In genomic region chr3:192246847-192247520, GRCh38 we compare ENCODE assay signal across 23 cellular contexts.
DNase-seq lines count a peak whose midpoint lies in the region; ATAC-seq, FAIRE-seq and TF ChIP-seq lines count a peak whose summit lies in the region.
"Had no signal": no experiment of that assay in that cellular context is flagged by ENCODE, and none has a peak within 500 bp of the region (broad histone marks: within the 10 kb centered on the region; RNA-seq: fewer than 3 reads in every experiment).

No MANE protein-coding gene starts in this region.

- no peak overlapping the region for H3K27ac ChIP-seq in small intestine (ENCODE audit: low read depth in 1 of 2, low read length in 1 of 2)
- H3K27ac ChIP-seq: dorsolateral prefrontal cortex, gastroesophageal sphincter, thoracic aorta had no signal

- no peak for TF ChIP-seq CTCF in NB4 (IDR thresholded peaks at IDR 0.05; ENCODE audit: low read depth, low read length)

- H3K27me3 ChIP-seq in small intestine (ENCODE audit: control insufficient read depth in 2 of 2, insufficient read depth in 2 of 2, low read length in 2 of 2): no peaks in the 10 kb centered on the region
- H3K27me3 ChIP-seq: dorsolateral prefrontal cortex, gastroesophageal sphincter had no signal

- no peak for TF ChIP-seq POLR2A in NB4 (IDR thresholded peaks at IDR 0.05; ENCODE audit: extremely low read depth, insufficient read length)

- no peaks in the 10 kb centered on the region for H3K36me3 Mint-ChIP-seq in stimulated activated memory B cell treated with anti-CD40 and anti-IgM and Interleukin-4, amounts not matched to agents 10 μg/mL and 1 μg/mL and 100 μg/mL, for 72 hours
- H3K36me3 Mint-ChIP-seq in activated T-helper 17 cell treated with anti-CD3 and anti-CD28 coated beads, Interleukin-2, amount 50 U/mL, for 72 hours (ENCODE audit: low read depth): no peaks in the 10 kb centered on the region
- H3K36me3 Mint-ChIP-seq: naive thymus-derived CD8-positive, alpha-beta T cell had no signal

- H3K36me3 ChIP-seq in small intestine (ENCODE audit: control insufficient read depth in 2 of 2, insufficient read depth in 2 of 2, low read length in 2 of 2): no peaks in the 10 kb centered on the region
- H3K36me3 ChIP-seq: gastroesophageal sphincter, thoracic aorta had no signal

- H3K9me3 ChIP-seq in small intestine (ENCODE audit: control insufficient read depth, low read depth): no peaks in the 10 kb centered on the region
- H3K9me3 ChIP-seq: gastroesophageal sphincter, thoracic aorta had no signal

- ATAC-seq in stimulated activated memory B cell treated with anti-CD40 and anti-IgM and Interleukin-4, amounts not matched to agents 10 μg/mL and 1 μg/mL and 100 μg/mL, for 72 hours: peak; percentile 59
- no peak for ATAC-seq in left colon
- no peak for ATAC-seq in activated T-helper 17 cell treated with anti-CD3 and anti-CD28 coated beads, Interleukin-2, amount 50 U/mL, for 72 hours (replicated peaks)
- ATAC-seq: activated T-cell treated with anti-CD3 and anti-CD28 coated beads, Interleukin-2, amount 50 U/mL, for 4 hours; gastroesophageal sphincter; naive thymus-derived CD8-positive, alpha-beta T cell had no signal

- WGBS in small intestine, 3 donors: 4 to 67% (median 54%) methylated on average over 1 of the region's 1 CpG

- no peak overlapping the region for H3K27ac Mint-ChIP-seq in stimulated activated memory B cell treated with anti-CD40 and anti-IgM and Interleukin-4, amounts not matched to agents 10 μg/mL and 1 μg/mL and 100 μg/mL, for 72 hours
- no peak overlapping the region for H3K27ac Mint-ChIP-seq in activated T-helper 17 cell treated with anti-CD3 and anti-CD28 coated beads, Interleukin-2, amount 50 U/mL, for 72 hours
- H3K27ac Mint-ChIP-seq: naive thymus-derived CD8-positive, alpha-beta T cell had no signal

- H3K9me3 Mint-ChIP-seq in stimulated activated memory B cell treated with anti-CD40 and anti-IgM and Interleukin-4, amounts not matched to agents 10 μg/mL and 1 μg/mL and 100 μg/mL, for 72 hours: no peaks in the 10 kb centered on the region
- no peaks in the 10 kb centered on the region for H3K9me3 Mint-ChIP-seq in activated T-helper 17 cell treated with anti-CD3 and anti-CD28 coated beads, Interleukin-2, amount 50 U/mL, for 72 hours
- H3K9me3 Mint-ChIP-seq: activated T-cell treated with anti-CD3 and anti-CD28 coated beads, Interleukin-2, amount 50 U/mL, for 4 hours had no signal

- H3K4me1 ChIP-seq in small intestine (ENCODE audit: control insufficient read depth in 2 of 2, insufficient read depth in 1 of 2, low read depth in 1 of 2, low read length in 1 of 2): no peaks in the 10 kb centered on the region
- H3K4me1 ChIP-seq: gastroesophageal sphincter had no signal

- no peak overlapping the region for H3K4me3 Mint-ChIP-seq in stimulated activated memory B cell treated with anti-CD40 and anti-IgM and Interleukin-4, amounts not matched to agents 10 μg/mL and 1 μg/mL and 100 μg/mL, for 72 hours
- H3K4me3 Mint-ChIP-seq in activated T-helper 17 cell treated with anti-CD3 and anti-CD28 coated beads, Interleukin-2, amount 50 U/mL, for 72 hours: no peak overlapping the region
- H3K4me3 Mint-ChIP-seq: activated T-cell treated with anti-CD3 and anti-CD28 coated beads, Interleukin-2, amount 50 U/mL, for 4 hours; naive thymus-derived CD8-positive, alpha-beta T cell had no signal

- intact Hi-C loops in left colon (cut with DNase I, micrococcal nuclease): no loop called here

- peak; percentile 8 for DNase-seq in NCI-H748 (lab: John Stamatoyannopoulos, UW; ENCODE audit: unreplicated experiment)
- DNase-seq in NCI-H748 treated with DMSO at 0.1 percent for 48 hours (lab: John Stamatoyannopoulos, UW): no peak
- DNase-seq in NB4 (ENCODE audit: low read depth): peak; percentile 3
- no peak for DNase-seq in RCC 7860 (ENCODE audit: low spot score)
- no peak for DNase-seq in small intestine
- DNase-seq in left colon: no peak
- DNase-seq: activated CD8-positive, alpha-beta memory T cell treated with anti-CD3 and anti-CD28 coated beads for 24 hours; activated naive CD4-positive, alpha-beta T cell treated with anti-CD3 and anti-CD28 coated beads, Interleukin-2, amount 50 U/mL, for 16 hours; activated T-cell treated with anti-CD3 and anti-CD28 coated beads, Interleukin-2, amount 50 U/mL, for 4 hours; anterior cingulate cortex; caudate nucleus; dorsolateral prefrontal cortex; erythroblast; KG1; kidney glomerular epithelial cell; MV-4-11; naive thymus-derived CD8-positive, alpha-beta T cell; SW 1271 had no signal

- FAIRE-seq in RCC 7860 (lab: Jason Lieb, UNC) (peak; percentile 22), small intestine (lab: Jason Lieb, UNC) (no peak)
- FAIRE-seq: H54 had no signal

- peaks cover 4% of the 10 kb centered on the region for H3K27me3 Mint-ChIP-seq in stimulated activated memory B cell treated with anti-CD40 and anti-IgM and Interleukin-4, amounts not matched to agents 10 μg/mL and 1 μg/mL and 100 μg/mL, for 72 hours
- no peaks in the 10 kb centered on the region for H3K27me3 Mint-ChIP-seq in activated T-helper 17 cell treated with anti-CD3 and anti-CD28 coated beads, Interleukin-2, amount 50 U/mL, for 72 hours
- H3K27me3 Mint-ChIP-seq: naive thymus-derived CD8-positive, alpha-beta T cell had no signal

- peaks cover 7% of the 10 kb centered on the region for H3K4me1 Mint-ChIP-seq in stimulated activated memory B cell treated with anti-CD40 and anti-IgM and Interleukin-4, amounts not matched to agents 10 μg/mL and 1 μg/mL and 100 μg/mL, for 72 hours
- no peaks in the 10 kb centered on the region for H3K4me1 Mint-ChIP-seq in activated T-helper 17 cell treated with anti-CD3 and anti-CD28 coated beads, Interleukin-2, amount 50 U/mL, for 72 hours
- H3K4me1 Mint-ChIP-seq: naive thymus-derived CD8-positive, alpha-beta T cell had no signal

- H3K4me3 ChIP-seq in NB4 (ENCODE audit: low read depth, low read length): no peak overlapping the region
- no peak overlapping the region for H3K4me3 ChIP-seq in small intestine (ENCODE audit: low read depth in 1 of 2, low read length in 2 of 2)
- H3K4me3 ChIP-seq: dorsolateral prefrontal cortex, gastroesophageal sphincter, thoracic aorta had no signal

Comparison
In these comparisons a context has a peak if more than half of its experiments do, and no peak if none do; other contexts are left out.
1. DNase-seq: peak in NCI-H748 (single experiment) and NB4 (single experiment); none in NCI-H748 treated with DMSO at 0.1 percent for 48 hours (single experiment), RCC 7860 (single experiment), small intestine (single experiment) and left colon (0 of 2).